ENCODE assay signal across 10 cellular contexts in genomic region chr12:93990832-93991748, GRCh38.
DNase-seq lines count a peak whose midpoint lies in the region; ATAC-seq and TF ChIP-seq lines count a peak whose summit lies in the region.
"Had no signal": no experiment of that assay in that cellular context is flagged by ENCODE, and none has a peak within 500 bp of the region (broad histone marks: within the 10 kb centered on the region; RNA-seq: fewer than 3 reads in every experiment).

No MANE protein-coding gene starts in this region.

- H3K27ac ChIP-seq in osteoblast (ENCODE audit: low read depth, low read length) = no peak overlapping the region
- H3K27ac ChIP-seq: lower lobe of right lung had no signal

- no peaks in the 10 kb centered on the region for H3K36me3 ChIP-seq in osteoblast (ENCODE audit: insufficient read depth, low read length)
- H3K36me3 ChIP-seq: lower lobe of right lung had no signal

- peak overlapping the region; percentile 57 for H3K4me3 ChIP-seq in osteoblast (ENCODE audit: insufficient read depth, low read length)
- H3K4me3 ChIP-seq: lower lobe of right lung had no signal

- H3K27me3 ChIP-seq in osteoblast (ENCODE audit: insufficient read depth, low read length) = no peaks in the 10 kb centered on the region

- intact Hi-C loops in head of caudate nucleus (cut with DNase I) = no loop called here

- H3K27ac Mint-ChIP-seq in effector memory CD8-positive, alpha-beta T cell = no peak overlapping the region

- peaks cover 6% of the 10 kb centered on the region for H3K4me1 ChIP-seq in osteoblast (ENCODE audit: insufficient read depth, low read length)
- H3K4me1 ChIP-seq: lower lobe of right lung had no signal

- H3K79me2 ChIP-seq in osteoblast (ENCODE audit: insufficient read depth, low read length) = no peaks in the 10 kb centered on the region

- H3K4me1 Mint-ChIP-seq in effector memory CD8-positive, alpha-beta T cell (ENCODE audit: low read depth in 2 of 2) = no peaks in the 10 kb centered on the region

- peak; percentile 58 for TF ChIP-seq CTCF in osteoblast (IDR thresholded peaks at IDR 0.05; ENCODE audit: extremely low read depth, low read depth, low read length)

- peaks cover 6 to 9% of the 10 kb centered on the region in 2 donors for H3K27me3 Mint-ChIP-seq in effector memory CD8-positive, alpha-beta T cell

- peak; percentile 68 for DNase-seq in EL
- DNase-seq in SK-N-DZ (ENCODE audit: low spot score) = peak; percentile 77
- DNase-seq in head of caudate nucleus = peak; percentile 28 to 86 (median 64)
- peak; percentile 68 for DNase-seq in osteoblast (ENCODE audit: insufficient read length, low spot score, missing footprints)
- DNase-seq in effector memory CD8-positive, alpha-beta T cell = no peak
- DNase-seq in COR-L47 (lab: John Stamatoyannopoulos, UW) = no peak
- no peak for DNase-seq in activated CD8-positive, alpha-beta memory T cell treated with anti-CD3 and anti-CD28 coated beads for 24 hours
- DNase-seq in stimulated activated CD8-positive, alpha-beta memory T cell treated with anti-CD3 and anti-CD28 coated beads, Interleukin-4, amount 100 ng/mL, for 48 hours = no peak
- DNase-seq: activated CD4-positive, alpha-beta T cell treated with anti-CD3 and anti-CD28 coated beads for 4 hours; lower lobe of right lung had no signal

- peak overlapping the region; percentile 87 for H3K4me2 ChIP-seq in osteoblast (ENCODE audit: insufficient read depth, low read length)

- peak overlapping the region; percentile 91 for H2AFZ ChIP-seq in osteoblast (ENCODE audit: low read length)

- H4K20me1 ChIP-seq in osteoblast (ENCODE audit: insufficient read depth, low read length) = no peaks in the 10 kb centered on the region

- no peak for ATAC-seq in effector memory CD8-positive, alpha-beta T cell (replicated peaks)

- no peaks in the 10 kb centered on the region for H3K9me3 Mint-ChIP-seq in effector memory CD8-positive, alpha-beta T cell

- H3K36me3 Mint-ChIP-seq in effector memory CD8-positive, alpha-beta T cell (ENCODE audit: insufficient read depth) = no peaks in the 10 kb centered on the region

- no peaks in the 10 kb centered on the region for H3K9me3 ChIP-seq in osteoblast (ENCODE audit: low read depth, low read length)
- H3K9me3 ChIP-seq: lower lobe of right lung had no signal

- no peak overlapping the region for H3K4me3 Mint-ChIP-seq in effector memory CD8-positive, alpha-beta T cell

Comparison
In these comparisons a context has a peak if more than half of its experiments do, and no peak if none do; other contexts are left out.
1. DNase-seq: peak in EL (single experiment), SK-N-DZ (single experiment), head of caudate nucleus (42 of 42) and osteoblast (single experiment); none in effector memory CD8-positive, alpha-beta T cell (0 of 3), COR-L47 (single experiment), activated CD8-positive, alpha-beta memory T cell treated with anti-CD3 and anti-CD28 coated beads for 24 hours (single experiment) and stimulated activated CD8-positive, alpha-beta memory T cell treated with anti-CD3 and anti-CD28 coated beads, Interleukin-4, amount 100 ng/mL, for 48 hours (single experiment).